8 cellular contexts compared by ENCODE assay signal in genomic region chrX:49166914-49167739, GRCh38. TPM values are rescaled to one million over a fixed set of nuclear protein-coding genes. Genes with fewer than 3 reads are reported as not detected.
DNase-seq lines count a peak whose midpoint lies in the region; ATAC-seq and TF ChIP-seq lines count a peak whose summit lies in the region.

No MANE protein-coding gene starts in this region.

- peak overlapping the region; percentile 68 for H2AFZ ChIP-seq in PC-3 (ENCODE audit: low read length)
- peak overlapping the region; percentile 70 for H2AFZ ChIP-seq in neural progenitor cell (replicated peaks)

- no peaks in the 10 kb centered on the region for H3K9me2 ChIP-seq in PC-3 (replicated peaks; ENCODE audit: low read length)

- peak overlapping the region; percentile 50 for H3K4me2 ChIP-seq in PC-3 (ENCODE audit: low read length)
- H3K4me2 ChIP-seq in neural progenitor cell = peak overlapping the region; percentile 69

- H3K79me2 ChIP-seq in PC-3 (ENCODE audit: low read length) = peaks cover 3% of the 10 kb centered on the region
- no peaks in the 10 kb centered on the region for H3K79me2 ChIP-seq in neural progenitor cell (ENCODE audit: low read depth)

- CTCF ChIA-PET in CD8-positive, alpha-beta memory T cell (lab: Charles Lee) = interaction anchor here (0.7 to 3.7 kb wide), 13 partner anchors 8 to 230 kb away, joined by 3 to 31 read pairs (median 3); partner anchors contain the start of gene GRIPAP1
- CTCF ChIA-PET in PC-3 (lab: Charles Lee) = no interaction called here

- H3K4me1 ChIP-seq in CD8-positive, alpha-beta memory T cell (ENCODE audit: insufficient read depth, low read length) = peaks cover 16% of the 10 kb centered on the region
- H3K4me1 ChIP-seq in PC-3 (ENCODE audit: insufficient read depth, low read length) (peaks cover 22% of the 10 kb centered on the region), neural progenitor cell (peaks cover 11% of the 10 kb centered on the region), urinary bladder (ENCODE audit: insufficient read depth) (peaks cover 2% of the 10 kb centered on the region)

- DNase-seq in CD8-positive, alpha-beta memory T cell = peak; percentile 54 to 87 (median 76)
- DNase-seq in HFF-Myc (ENCODE audit: extremely low read depth, low read depth) (no peak), PC-3 (peak; percentile 61), fibroblast of pulmonary artery (ENCODE audit: low read depth) (peak; percentile 79), neural progenitor cell (ENCODE audit: low spot score) (peak; percentile 20), DMS153 treated with DMSO at 0.1 percent for 48 hours (lab: John Stamatoyannopoulos, UW; ENCODE audit: unreplicated experiment) (no peak)
- DNase-seq in activated T-helper 1 cell treated with anti-CD3 and anti-CD28 coated beads, Interleukin-12 subunit alpha, Interleukin-12 subunit beta, Interleukin-2, Interleukin-4 antibody, amounts not matched to agents 30 ng/mL and 10 ng/mL and 1 ng/mL, durations not matched to agents 14 hours and 24 hours and 36 hours (ENCODE audit: low spot score) = peak; percentile 44

- H3K27ac Mint-ChIP-seq in CD8-positive, alpha-beta memory T cell = peak overlapping the region; percentile 90 to 100 (median 99)
- peak overlapping the region; percentile 94 for H3K27ac Mint-ChIP-seq in activated T-helper 1 cell treated with anti-CD3 and anti-CD28 coated beads, Interleukin-12 subunit alpha, Interleukin-12 subunit beta, Interleukin-2, Interleukin-4 antibody, amounts not matched to agents 30 ng/mL and 10 ng/mL and 1 ng/mL, durations not matched to agents 14 hours and 24 hours and 36 hours
- H3K27ac Mint-ChIP-seq in neural progenitor cell = no peak overlapping the region

- H3K27me3 Mint-ChIP-seq in CD8-positive, alpha-beta memory T cell = no peaks in the 10 kb centered on the region
- peaks cover 4% of the 10 kb centered on the region for H3K27me3 Mint-ChIP-seq in activated T-helper 1 cell treated with anti-CD3 and anti-CD28 coated beads, Interleukin-12 subunit alpha, Interleukin-12 subunit beta, Interleukin-2, Interleukin-4 antibody, amounts not matched to agents 30 ng/mL and 10 ng/mL and 1 ng/mL, durations not matched to agents 14 hours and 24 hours and 36 hours (ENCODE audit: insufficient read depth)
- peaks cover 20% of the 10 kb centered on the region for H3K27me3 Mint-ChIP-seq in neural progenitor cell (ENCODE audit: insufficient read depth, low read depth)

- TF ChIP-seq CTCF in HFF-Myc (IDR thresholded peaks at IDR 0.05; ENCODE audit: low read depth, low read length, missing control alignments) (no peak), PC-3 (conservative IDR thresholded peaks at IDR 0.05; ENCODE audit: low read depth, low read length) (no peak), fibroblast of pulmonary artery (IDR thresholded peaks at IDR 0.05; ENCODE audit: low read length, missing control alignments) (no peak), neural progenitor cell (IDR thresholded peaks at IDR 0.05) (no peak)

- peak overlapping the region; percentile 50 for H3K4me3 ChIP-seq in CD8-positive, alpha-beta memory T cell (ENCODE audit: low read length)
- H3K4me3 ChIP-seq in HFF-Myc (replicated peaks; ENCODE audit: low read depth, low read length) = peak overlapping the region; percentile 8
- H3K4me3 ChIP-seq in PC-3 (ENCODE audit: low read length) = peak overlapping the region; percentile 22; the same call in 1 of the 2 replicates
- peak overlapping the region; percentile 51 for H3K4me3 ChIP-seq in fibroblast of pulmonary artery (replicated peaks; ENCODE audit: low read depth, low read length)
- H3K4me3 ChIP-seq in neural progenitor cell = peak overlapping the region; percentile 31
- peak overlapping the region; percentile 32 for H3K4me3 ChIP-seq in urinary bladder (ENCODE audit: low read depth, low read length)

- WGBS in urinary bladder = 2% methylated on average over 35 of the region's 35 CpGs

- H3F3A ChIP-seq in PC-3 (ENCODE audit: low read length, unreplicated experiment) = no peaks in the 10 kb centered on the region
- H3F3A ChIP-seq in neural progenitor cell (ENCODE audit: low read depth) = no peaks in the 10 kb centered on the region

- intact Hi-C loops in PC-3 (cut with micrococcal nuclease) = no loop called here
- intact Hi-C loops in activated T-helper 1 cell treated with anti-CD3 and anti-CD28 coated beads, Interleukin-12 subunit alpha, Interleukin-12 subunit beta, Interleukin-2, Interleukin-4 antibody, amounts not matched to agents 30 ng/mL and 10 ng/mL and 1 ng/mL, durations not matched to agents 14 hours and 24 hours and 36 hours (cut with micrococcal nuclease) = loop anchor here (1.0 to 10.0 kb wide), 5 partner anchors 24 to 1682 kb away; partner anchors contain the start of genes GPKOW, PIM2, PPP1R3F and SLC35A2

- ATAC-seq in PC-3 = peak; percentile 29

- H4K20me1 ChIP-seq in PC-3 (ENCODE audit: low read length) (no peaks in the 10 kb centered on the region), neural progenitor cell (ENCODE audit: low read depth) (no peaks in the 10 kb centered on the region)

- no peaks in the 10 kb centered on the region for H3K9me3 Mint-ChIP-seq in CD8-positive, alpha-beta memory T cell
- no peaks in the 10 kb centered on the region for H3K9me3 Mint-ChIP-seq in activated T-helper 1 cell treated with anti-CD3 and anti-CD28 coated beads, Interleukin-12 subunit alpha, Interleukin-12 subunit beta, Interleukin-2, Interleukin-4 antibody, amounts not matched to agents 30 ng/mL and 10 ng/mL and 1 ng/mL, durations not matched to agents 14 hours and 24 hours and 36 hours
- peaks cover 20% of the 10 kb centered on the region for H3K9me3 Mint-ChIP-seq in neural progenitor cell

- TSS peak; percentile 35 for BruUV-seq in PC-3 (replicated peaks; lab: Mats Ljungman, UMichigan)

- no peaks in the 10 kb centered on the region for H3K36me3 ChIP-seq in CD8-positive, alpha-beta memory T cell (ENCODE audit: insufficient read depth, low read length)
- no peaks in the 10 kb centered on the region for H3K36me3 ChIP-seq in PC-3 (ENCODE audit: low read depth, low read length)
- no peaks in the 10 kb centered on the region for H3K36me3 ChIP-seq in neural progenitor cell
- H3K36me3 ChIP-seq in urinary bladder (ENCODE audit: insufficient read depth) = no peaks in the 10 kb centered on the region

- peak overlapping the region; percentile 10; the same call in 1 of the 2 replicates for H3K9ac ChIP-seq in PC-3 (ENCODE audit: low read length)
- H3K9ac ChIP-seq in neural progenitor cell = no peak overlapping the region

- H3K4me1 Mint-ChIP-seq in CD8-positive, alpha-beta memory T cell = peaks cover 22 to 42% (median 26%) of the 10 kb centered on the region in 3 donors
- H3K4me1 Mint-ChIP-seq in activated T-helper 1 cell treated with anti-CD3 and anti-CD28 coated beads, Interleukin-12 subunit alpha, Interleukin-12 subunit beta, Interleukin-2, Interleukin-4 antibody, amounts not matched to agents 30 ng/mL and 10 ng/mL and 1 ng/mL, durations not matched to agents 14 hours and 24 hours and 36 hours (ENCODE audit: low read depth) = peaks cover 23% of the 10 kb centered on the region
- H3K4me1 Mint-ChIP-seq in neural progenitor cell = peaks cover 16% of the 10 kb centered on the region

- peak overlapping the region; percentile 83 to 94 (median 90) for H3K4me3 Mint-ChIP-seq in CD8-positive, alpha-beta memory T cell
- H3K4me3 Mint-ChIP-seq in activated T-helper 1 cell treated with anti-CD3 and anti-CD28 coated beads, Interleukin-12 subunit alpha, Interleukin-12 subunit beta, Interleukin-2, Interleukin-4 antibody, amounts not matched to agents 30 ng/mL and 10 ng/mL and 1 ng/mL, durations not matched to agents 14 hours and 24 hours and 36 hours = peak overlapping the region; percentile 85
- H3K4me3 Mint-ChIP-seq in neural progenitor cell = peak overlapping the region; percentile 79

- POLR2A ChIA-PET in CD8-positive, alpha-beta memory T cell (lab: Charles Lee) = interaction anchor here (0.6 to 2.0 kb wide), 9 partner anchors 11 to 1784 kb away, joined by 3 to 9 read pairs (median 3); partner anchors contain the start of gene TFE3
- POLR2A ChIA-PET in PC-3 (lab: Charles Lee; ENCODE audit: unreplicated experiment) = interaction anchor here (0.6 to 0.7 kb wide), 2 partner anchors 42 to 430 kb away, joined by 3 to 7 read pairs; no protein-coding TSS in a partner anchor

- peak overlapping the region; percentile 79 for H3K27ac ChIP-seq in CD8-positive, alpha-beta memory T cell (ENCODE audit: low read depth, low read length)
- H3K27ac ChIP-seq in PC-3 (ENCODE audit: low read length) (peak overlapping the region; percentile 45), neural progenitor cell (no peak overlapping the region), urinary bladder (ENCODE audit: low read depth) (peak overlapping the region; percentile 96)

- no peaks in the 10 kb centered on the region for H3K36me3 Mint-ChIP-seq in CD8-positive, alpha-beta memory T cell
- H3K36me3 Mint-ChIP-seq in activated T-helper 1 cell treated with anti-CD3 and anti-CD28 coated beads, Interleukin-12 subunit alpha, Interleukin-12 subunit beta, Interleukin-2, Interleukin-4 antibody, amounts not matched to agents 30 ng/mL and 10 ng/mL and 1 ng/mL, durations not matched to agents 14 hours and 24 hours and 36 hours (ENCODE audit: low read depth) = no peaks in the 10 kb centered on the region
- H3K36me3 Mint-ChIP-seq in neural progenitor cell = no peaks in the 10 kb centered on the region

- no peaks in the 10 kb centered on the region for H3K9me3 ChIP-seq in CD8-positive, alpha-beta memory T cell (ENCODE audit: low read length)
- no peaks in the 10 kb centered on the region for H3K9me3 ChIP-seq in PC-3 (ENCODE audit: low read length)
- H3K9me3 ChIP-seq in neural progenitor cell (ENCODE audit: low read depth) = no peaks in the 10 kb centered on the region

- no peaks in the 10 kb centered on the region for H3K27me3 ChIP-seq in CD8-positive, alpha-beta memory T cell (ENCODE audit: insufficient read depth, low read length, poor library complexity, severe bottlenecking)
- no peaks in the 10 kb centered on the region for H3K27me3 ChIP-seq in PC-3 (ENCODE audit: low read length)
- peaks cover 67% of the 10 kb centered on the region for H3K27me3 ChIP-seq in neural progenitor cell

RNA-seq across cellular contexts. Expression of gene MAGIX, which starts 4.6 kb away (rescaled TPM):
- total RNA-seq in CD8-positive, alpha-beta memory T cell = 1 to 10 TPM; 1.4 TPM
- polyA plus RNA-seq in CD8-positive, alpha-beta memory T cell = 0.25 TPM
- total RNA-seq in PC-3 (2014; rRNA removed) (9.3 and 12.5 TPM in 2 replicates), neural progenitor cell (ENCODE audit: low replicate concordance) (1.4 and 1.5 TPM in 2 replicates), urinary bladder (1.9 TPM)
- 1.4 and 2.8 TPM in 2 replicates for total RNA-seq in activated T-helper 1 cell treated with anti-CD3 and anti-CD28 coated beads, Interleukin-12 subunit alpha, Interleukin-12 subunit beta, Interleukin-2, Interleukin-4 antibody, amounts not matched to agents 30 ng/mL and 10 ng/mL and 1 ng/mL, durations not matched to agents 14 hours and 24 hours and 36 hours
- 4.0 TPM for polyA plus RNA-seq in urinary bladder

RNA-seq across cellular contexts. Expression of gene PLP2, which starts 4.6 kb away (rescaled TPM):
- total RNA-seq in CD8-positive, alpha-beta memory T cell = 10 to 100 TPM; 95.2 to 98.1 TPM
- 160 TPM for polyA plus RNA-seq in CD8-positive, alpha-beta memory T cell
- total RNA-seq in PC-3 (2014; rRNA removed) (165 and 171 TPM in 2 replicates), neural progenitor cell (ENCODE audit: low replicate concordance) (0.13 and 0.46 TPM in 2 replicates), urinary bladder (18.2 TPM)
- total RNA-seq in activated T-helper 1 cell treated with anti-CD3 and anti-CD28 coated beads, Interleukin-12 subunit alpha, Interleukin-12 subunit beta, Interleukin-2, Interleukin-4 antibody, amounts not matched to agents 30 ng/mL and 10 ng/mL and 1 ng/mL, durations not matched to agents 14 hours and 24 hours and 36 hours = 72.9 and 73.2 TPM in 2 replicates
- polyA plus RNA-seq in urinary bladder = 299 TPM

RNA-seq across cellular contexts. Expression of gene PRICKLE3, which starts 19.0 kb away (rescaled TPM):
- total RNA-seq in CD8-positive, alpha-beta memory T cell = 10 to 100 TPM; 13.3 to 13.5 TPM
- polyA plus RNA-seq in CD8-positive, alpha-beta memory T cell = 3.0 TPM
- total RNA-seq in PC-3 (2014; rRNA removed) = 16.5 and 29.1 TPM in 2 replicates
- 19.5 and 20.4 TPM in 2 replicates for total RNA-seq in activated T-helper 1 cell treated with anti-CD3 and anti-CD28 coated beads, Interleukin-12 subunit alpha, Interleukin-12 subunit beta, Interleukin-2, Interleukin-4 antibody, amounts not matched to agents 30 ng/mL and 10 ng/mL and 1 ng/mL, durations not matched to agents 14 hours and 24 hours and 36 hours
- total RNA-seq in neural progenitor cell (ENCODE audit: low replicate concordance) = 0.28 and 6.4 TPM in 2 replicates
- 4.7 TPM for total RNA-seq in urinary bladder
- polyA plus RNA-seq in urinary bladder = 15.2 TPM

RNA-seq across cellular contexts. Expression of gene SYP, which starts 32.9 kb away (rescaled TPM):
- 1 to 10 TPM; 1.9 to 2.5 TPM for total RNA-seq in CD8-positive, alpha-beta memory T cell
- polyA plus RNA-seq in CD8-positive, alpha-beta memory T cell = 0.25 TPM
- total RNA-seq in PC-3 (2014; rRNA removed) (0.29 and 0.47 TPM in 2 replicates), neural progenitor cell (ENCODE audit: low replicate concordance) (0.07 and 0.62 TPM in 2 replicates), urinary bladder (4.7 TPM)
- 2.9 and 3.3 TPM in 2 replicates for total RNA-seq in activated T-helper 1 cell treated with anti-CD3 and anti-CD28 coated beads, Interleukin-12 subunit alpha, Interleukin-12 subunit beta, Interleukin-2, Interleukin-4 antibody, amounts not matched to agents 30 ng/mL and 10 ng/mL and 1 ng/mL, durations not matched to agents 14 hours and 24 hours and 36 hours
- polyA plus RNA-seq in urinary bladder = 8.3 TPM

RNA-seq across cellular contexts. Expression of gene GPKOW, which starts 43.6 kb away (rescaled TPM):
- 10 to 100 TPM; 20.4 to 23.3 TPM for total RNA-seq in CD8-positive, alpha-beta memory T cell
- 31.8 TPM for polyA plus RNA-seq in CD8-positive, alpha-beta memory T cell
- total RNA-seq in PC-3 (2014; rRNA removed) (54.2 TPM in 2 replicates), neural progenitor cell (ENCODE audit: low replicate concordance) (11.2 and 20.6 TPM in 2 replicates), urinary bladder (15.1 TPM)
- 26.6 and 28.1 TPM in 2 replicates for total RNA-seq in activated T-helper 1 cell treated with anti-CD3 and anti-CD28 coated beads, Interleukin-12 subunit alpha, Interleukin-12 subunit beta, Interleukin-2, Interleukin-4 antibody, amounts not matched to agents 30 ng/mL and 10 ng/mL and 1 ng/mL, durations not matched to agents 14 hours and 24 hours and 36 hours
- polyA plus RNA-seq in urinary bladder = 27.2 TPM

Comparison
In these comparisons a context has a peak if more than half of its experiments do, and no peak if none do; other contexts are left out.
1. DNase-seq: peak in CD8-positive, alpha-beta memory T cell (5 of 5), PC-3 (single experiment), activated T-helper 1 cell treated with anti-CD3 and anti-CD28 coated beads, Interleukin-12 subunit alpha, Interleukin-12 subunit beta, Interleukin-2, Interleukin-4 antibody, amounts not matched to agents 30 ng/mL and 10 ng/mL and 1 ng/mL, durations not matched to agents 14 hours and 24 hours and 36 hours (single experiment), fibroblast of pulmonary artery (single experiment) and neural progenitor cell (single experiment); none in HFF-Myc (single experiment) and DMS153 treated with DMSO at 0.1 percent for 48 hours (single experiment).
2. RNA of gene PLP2, which starts 4.6 kb away (total RNA-seq): 165 to 171 TPM in PC-3, 95.2 to 98.1 TPM in CD8-positive, alpha-beta memory T cell, 72.9 to 73.2 TPM in activated T-helper 1 cell treated with anti-CD3 and anti-CD28 coated beads, Interleukin-12 subunit alpha, Interleukin-12 subunit beta, Interleukin-2, Interleukin-4 antibody, amounts not matched to agents 30 ng/mL and 10 ng/mL and 1 ng/mL, durations not matched to agents 14 hours and 24 hours and 36 hours and 18.2 TPM in urinary bladder (single experiment); 0.13 to 0.46 TPM in neural progenitor cell; every median in the first group is over 10 times any median in the second.
3. Peak in every context shown above with its lines, with median percentiles within 50 percentile points of each other: H3K4me3 ChIP-seq and H3K4me3 Mint-ChIP-seq.